In genomic region chr9:98806394-98807069, GRCh38 we compare ENCODE assay signal across 8 cellular contexts. TPM values are rescaled to one million over a fixed set of nuclear protein-coding genes. Genes with fewer than 3 reads are reported as not detected.
DNase-seq lines count a peak whose midpoint lies in the region; ATAC-seq, FAIRE-seq and TF ChIP-seq lines count a peak whose summit lies in the region.

No MANE protein-coding gene starts in this region.

- peak overlapping the region; percentile 4 to 17 (median 8) for H3K27ac Mint-ChIP-seq in CD4-positive, CD25-positive, alpha-beta regulatory T cell
- peak overlapping the region in 2 of 3 experiments; percentile 3 to 25 for H3K27ac Mint-ChIP-seq in nephron

- peaks cover 15% of the 10 kb centered on the region for H3K27me3 ChIP-seq in CD4-positive, CD25-positive, alpha-beta regulatory T cell (ENCODE audit: control insufficient read depth, insufficient read depth, low read length)
- H3K27me3 ChIP-seq in Karpas-422 (ENCODE audit: low read length) = no peaks in the 10 kb centered on the region
- peaks cover 16 to 21% (median 20%) of the 10 kb centered on the region in 3 donors for H3K27me3 ChIP-seq in gastrocnemius medialis

- no peak for FAIRE-seq in HTR-8/SVneo (lab: Jason Lieb, UNC)

- no peaks in the 10 kb centered on the region for H3K36me3 ChIP-seq in CD4-positive, CD25-positive, alpha-beta regulatory T cell (ENCODE audit: control insufficient read depth, insufficient read depth, low read length)
- no peaks in the 10 kb centered on the region for H3K36me3 ChIP-seq in Karpas-422 (ENCODE audit: insufficient read depth, low read length)
- no peaks in the 10 kb centered on the region for H3K36me3 ChIP-seq in gastrocnemius medialis

- intact Hi-C loops in gastrocnemius medialis (cut with DNase I; ENCODE audit: low total_unique reads) = no loop called here

- H3K4me3 ChIP-seq in CD4-positive, CD25-positive, alpha-beta regulatory T cell (ENCODE audit: low read depth, low read length) = no peak overlapping the region
- H3K4me3 ChIP-seq in Karpas-422 (ENCODE audit: low read length) = no peak overlapping the region
- no peak overlapping the region for H3K4me3 ChIP-seq in gastrocnemius medialis

- H2AFZ ChIP-seq in Karpas-422 (ENCODE audit: low read length) = peak overlapping the region; percentile 94; the same call in 1 of the 2 replicates

- no peak for DNase-seq in CD4-positive, CD25-positive, alpha-beta regulatory T cell
- DNase-seq in Karpas-422 (peak; percentile 51), caudate nucleus (lab: John Stamatoyannopoulos, UW) (peak in 3 of 61 donors; percentile 16 to 58 (median 24)), HK-2 (ENCODE audit: unreplicated experiment) (no peak), HTR-8/SVneo (ENCODE audit: insufficient read length, low spot score) (no peak), NCI-H2227 (lab: John Stamatoyannopoulos, UW; ENCODE audit: unreplicated experiment) (no peak), gastrocnemius medialis (no peak)

- no peaks in the 10 kb centered on the region for H3K9me3 ChIP-seq in CD4-positive, CD25-positive, alpha-beta regulatory T cell (ENCODE audit: control insufficient read depth in 2 of 2, low read length in 2 of 2)
- no peaks in the 10 kb centered on the region for H3K9me3 ChIP-seq in Karpas-422 (ENCODE audit: low read length)
- no peaks in the 10 kb centered on the region for H3K9me3 ChIP-seq in gastrocnemius medialis

- TF ChIP-seq POLR2A in gastrocnemius medialis (IDR thresholded peaks at IDR 0.05) = no peak

- no peak overlapping the region for H3K9ac ChIP-seq in Karpas-422 (ENCODE audit: low read length)

- H3K4me2 ChIP-seq in Karpas-422 (ENCODE audit: low read depth, low read length, poor library complexity, severe bottlenecking) = no peak overlapping the region

- peaks cover 9% of the 10 kb centered on the region for H3K4me1 ChIP-seq in CD4-positive, CD25-positive, alpha-beta regulatory T cell (ENCODE audit: control insufficient read depth, insufficient read depth, low read length, poor library complexity, severe bottlenecking)
- H3K4me1 ChIP-seq in Karpas-422 (ENCODE audit: low read length) = peaks cover 28% of the 10 kb centered on the region
- peaks cover 6 to 7% of the 10 kb centered on the region in 2 donors for H3K4me1 ChIP-seq in gastrocnemius medialis

- peaks cover 0 to 34% (median 20%) of the 10 kb centered on the region in 4 donors for H3K4me1 Mint-ChIP-seq in CD4-positive, CD25-positive, alpha-beta regulatory T cell
- peaks cover 9% of the 10 kb centered on the region for H3K4me1 Mint-ChIP-seq in nephron

- H4K20me1 ChIP-seq in Karpas-422 (ENCODE audit: insufficient read depth, low read depth, low read length) = 0 out of 2 replicates have a peak, but pooled peaks cover 6% of the 10 kb centered on the region

- TF ChIP-seq CTCF in nephron (IDR thresholded peaks at IDR 0.05; ENCODE audit: unreplicated experiment in 3 of 3) = peak; percentile 17 to 37 (median 31)
- no peak for TF ChIP-seq CTCF in gastrocnemius medialis (IDR thresholded peaks at IDR 0.05 in 4 of 5, conservative IDR thresholded peaks at IDR 0.05 in 1 of 5)

- in situ Hi-C loops in gastrocnemius medialis (cut with MboI; ENCODE audit: low sequenced_read_pairs in 4 of 4) = no loop called here

- no peak for ATAC-seq in CD4-positive, CD25-positive, alpha-beta regulatory T cell (ENCODE audit: low read depth in 2 of 2)
- no peak for ATAC-seq in gastrocnemius medialis

- peaks cover 0 to 4% (median 0%) of the 10 kb centered on the region in 7 donors for H3K9me3 Mint-ChIP-seq in CD4-positive, CD25-positive, alpha-beta regulatory T cell
- peaks cover 2% of the 10 kb centered on the region for H3K9me3 Mint-ChIP-seq in nephron

- H3K36me3 Mint-ChIP-seq in CD4-positive, CD25-positive, alpha-beta regulatory T cell = no peaks in the 10 kb centered on the region
- no peaks in the 10 kb centered on the region for H3K36me3 Mint-ChIP-seq in nephron (ENCODE audit: low read depth)

- H3K9me2 ChIP-seq in Karpas-422 (replicated peaks; ENCODE audit: insufficient read depth, low read length) = no peaks in the 10 kb centered on the region

- H3K4me3 Mint-ChIP-seq in CD4-positive, CD25-positive, alpha-beta regulatory T cell = peak overlapping the region; percentile 76 to 94 (median 88)
- H3K4me3 Mint-ChIP-seq in nephron = peak overlapping the region; percentile 81 to 84 (median 82)

- H3K27me3 Mint-ChIP-seq in CD4-positive, CD25-positive, alpha-beta regulatory T cell = peaks cover 58% of the 10 kb centered on the region
- peaks cover 50% of the 10 kb centered on the region for H3K27me3 Mint-ChIP-seq in nephron (ENCODE audit: low read depth)

- no peak overlapping the region for H3K27ac ChIP-seq in CD4-positive, CD25-positive, alpha-beta regulatory T cell (ENCODE audit: insufficient read depth, low read length, poor library complexity, severe bottlenecking)
- no peak overlapping the region for H3K27ac ChIP-seq in Karpas-422 (ENCODE audit: low read length)
- H3K27ac ChIP-seq in caudate nucleus (ENCODE audit: low read depth, low read length) = peak overlapping the region; percentile 26
- no peak overlapping the region for H3K27ac ChIP-seq in gastrocnemius medialis

- no peaks in the 10 kb centered on the region for H3K79me2 ChIP-seq in Karpas-422 (ENCODE audit: low read length)

RNA-seq across cellular contexts. Expression of gene GALNT12, which starts 0.9 kb away (rescaled TPM):
- 4.7 TPM for total RNA-seq in CD4-positive, CD25-positive, alpha-beta regulatory T cell
- 1 to 10 TPM; 1.4 to 3.1 (median 2.0) TPM for polyA plus RNA-seq in CD4-positive, CD25-positive, alpha-beta regulatory T cell
- 14.9 and 16.2 TPM in 2 replicates for total RNA-seq in Karpas-422 (2014; rRNA removed; shearing (Covaris generic); ENCODE audit: low replicate concordance)
- 1 to 10 TPM in 2 of 4 donors, under 1 TPM in 2; 0.55 to 1.6 (median 1.1) TPM for total RNA-seq in gastrocnemius medialis

RNA-seq across cellular contexts. Expression of gene ANKS6, which starts 10.2 kb away (rescaled TPM):
- total RNA-seq in CD4-positive, CD25-positive, alpha-beta regulatory T cell = 8.2 TPM
- polyA plus RNA-seq in CD4-positive, CD25-positive, alpha-beta regulatory T cell = 1 to 10 TPM; 2.4 to 2.9 (median 2.5) TPM
- 18.0 and 26.4 TPM in 2 replicates for total RNA-seq in Karpas-422 (2014; rRNA removed; shearing (Covaris generic); ENCODE audit: low replicate concordance)
- 1 to 10 TPM; 3.9 to 7.0 (median 4.4) TPM for total RNA-seq in gastrocnemius medialis

Comparison
In these comparisons a context has a peak if more than half of its experiments do, and no peak if none do; other contexts are left out.
1. CTCF ChIP-seq: peak in nephron (3 of 3); none in gastrocnemius medialis (0 of 5).